ENCODE assay signal across 21 cellular contexts in the genomic region with DNA sequence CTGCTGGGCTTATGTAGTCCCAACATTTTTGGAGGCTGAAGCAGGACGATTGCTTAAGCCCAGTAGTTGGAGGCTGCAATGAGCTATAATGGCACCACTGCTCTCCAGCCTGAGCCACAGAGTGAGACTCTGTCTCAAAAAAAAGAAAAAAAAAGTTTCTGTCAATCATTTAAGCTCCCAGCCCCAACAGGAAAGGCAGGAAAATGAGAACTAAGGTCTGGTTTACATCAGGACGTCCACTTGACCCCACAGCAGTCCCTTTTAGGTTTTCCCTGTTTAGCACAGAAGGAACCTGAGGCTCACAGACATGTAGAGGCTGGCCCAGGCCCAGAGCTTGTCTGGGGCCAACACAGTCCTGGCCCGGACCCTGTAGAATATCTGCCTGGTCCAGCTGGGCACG. TPM values are rescaled to one million over a fixed set of nuclear protein-coding genes. Genes with fewer than 3 reads are reported as not detected.
"Had no signal": no experiment of that assay in that cellular context is flagged by ENCODE, and none has a peak within 500 bp of the region (broad histone marks: within the 10 kb centered on the region; RNA-seq: fewer than 3 reads in every experiment).

No MANE protein-coding gene starts in this region.

- FAIRE-seq: colon, frontal cortex had no signal

- H3K27ac ChIP-seq: lower lobe of right lung had no signal

- DNase-seq: activated CD4-positive, alpha-beta memory T cell treated with anti-CD3 and anti-CD28 coated beads for 36 hours; activated CD4-positive, alpha-beta T cell treated with anti-CD3 and anti-CD28 coated beads for 36 hours; activated T-cell treated with anti-CD3 and anti-CD28 coated beads for 4 hours; amniotic stem cell; central memory CD4-positive, alpha-beta T cell; endodermal cell; erythroblast; head of caudate nucleus; lower lobe of right lung; midbrain; stimulated activated CD4-positive, alpha-beta T cell treated with anti-CD3 and anti-CD28 coated beads, Interleukin-4, amount 100 ng/mL, for 1 hour; stimulated activated naive CD8-positive, alpha-beta T cell treated with anti-CD3 and anti-CD28 coated beads, Interleukin-15, amount 100 ng/mL, for 72 hours; upper lobe of left lung had no signal

- H3K27me3 ChIP-seq: upper lobe of left lung had no signal

- H3K4me2 ChIP-seq: smooth muscle cell had no signal

- ATAC-seq: activated CD4-positive, alpha-beta T cell treated with anti-CD3 and anti-CD28 coated beads for 36 hours; lower lobe of right lung; sciatic nerve; stimulated activated naive CD8-positive, alpha-beta T cell treated with anti-CD3 and anti-CD28 coated beads, Interleukin-15, amount 100 ng/mL, for 72 hours; WTC11 had no signal

- H3K4me3 ChIP-seq: lower lobe of right lung, smooth muscle cell, upper lobe of left lung had no signal

- H3K36me3 ChIP-seq: lower lobe of right lung, upper lobe of left lung had no signal

RNA-seq across cellular contexts. Expression of a gene that starts 12.2 kb away (rescaled TPM):
- total RNA-seq: frontal cortex, myocyte, osteocyte, sciatic nerve, temporal lobe had no signal
